Comparison of ENCODE assay signal across 8 cellular contexts in the genomic region with DNA sequence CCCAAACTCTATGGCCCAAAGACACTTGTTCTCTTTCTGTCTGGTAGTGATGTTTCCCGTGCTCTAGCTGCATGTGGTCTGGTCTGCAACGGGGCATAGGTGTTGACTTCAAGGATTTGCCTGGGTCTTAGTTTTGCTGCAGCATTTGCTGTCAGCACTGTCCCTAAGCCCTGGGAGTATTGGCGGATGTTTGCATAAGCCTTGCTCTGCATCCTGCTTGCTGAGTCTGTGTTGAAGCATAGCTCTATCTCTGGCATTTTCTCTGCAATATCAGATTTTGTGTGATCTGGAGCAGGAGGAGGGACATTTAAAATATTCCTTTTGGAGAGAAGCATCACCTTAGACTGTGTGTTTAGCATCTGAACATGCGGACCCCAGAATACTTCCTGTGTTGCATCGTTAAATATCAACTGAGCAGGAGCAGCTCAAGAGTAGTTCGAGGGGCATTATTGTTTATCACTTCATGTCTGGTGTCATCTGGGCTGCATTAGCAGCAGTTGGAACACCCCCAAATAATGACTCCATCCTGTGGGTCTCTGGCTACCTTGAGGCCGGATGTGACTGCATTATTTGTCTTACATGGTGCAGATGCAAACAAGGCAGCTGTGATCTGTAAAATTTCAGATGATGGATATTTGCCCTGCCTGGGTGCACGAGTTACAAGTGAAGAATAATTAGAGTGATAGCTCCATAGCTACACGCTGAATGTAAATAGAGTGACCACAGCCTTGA.
A peak's percentile ranks its signal among the peaks of the same experiment; 100 is the strongest.
DNase-seq lines count a peak whose midpoint lies in the region; TF ChIP-seq lines count a peak whose summit lies in the region.
"Had no signal": no experiment of that assay in that cellular context is flagged by ENCODE, and none has a peak within 500 bp of the region (broad histone marks: within the 10 kb centered on the region; RNA-seq: fewer than 3 reads in every experiment).

No MANE protein-coding gene starts in this region.

- no peaks in the 10 kb centered on the region for H3K4me1 ChIP-seq in mesendoderm (ENCODE audit: control insufficient read depth, low read depth, low read length)
- H3K4me1 ChIP-seq: spleen had no signal

- H3K79me1 ChIP-seq in mesendoderm (ENCODE audit: low read length): no peaks in the 10 kb centered on the region

- no peaks in the 10 kb centered on the region for H3K9me3 ChIP-seq in WERI-Rb-1 (ENCODE audit: severe bottlenecking)
- H3K9me3 ChIP-seq: spleen had no signal

- no peak for TF ChIP-seq CTCF in WERI-Rb-1 (IDR thresholded peaks at IDR 0.05; ENCODE audit: low read depth, low read length)

- no peak overlapping the region for H3K4ac ChIP-seq in mesendoderm (ENCODE audit: low read depth, low read length)

- no peak overlapping the region for H2AK5ac ChIP-seq in mesendoderm (ENCODE audit: low read length)

- no peak overlapping the region for H3K4me3 ChIP-seq in WERI-Rb-1 (ENCODE audit: low read depth, low read length)
- H3K4me3 ChIP-seq in mesendoderm (ENCODE audit: low read length): no peak overlapping the region
- H3K4me3 ChIP-seq: spleen had no signal

- H2BK15ac ChIP-seq in mesendoderm (replicated peaks; ENCODE audit: low read depth): no peak overlapping the region

- H3K27me3 ChIP-seq in WERI-Rb-1 (ENCODE audit: insufficient read depth, low read depth, severe bottlenecking) (no peaks in the 10 kb centered on the region), mesendoderm (ENCODE audit: insufficient read depth, low read length, poor library complexity) (no peaks in the 10 kb centered on the region)

- WGBS in mesendoderm (ENCODE audit: extremely low coverage, insufficient coverage, low lambda C conversion rate): no CpG with 5 or more reads among the region's 9 CpGs

- H3K23ac ChIP-seq in mesendoderm (ENCODE audit: low read length): no peak overlapping the region

- no peaks in the 10 kb centered on the region for H3K79me2 ChIP-seq in mesendoderm (ENCODE audit: control insufficient read depth, insufficient read depth, low read length)

- H3K27ac ChIP-seq in WERI-Rb-1: no peak overlapping the region
- no peak overlapping the region for H3K27ac ChIP-seq in mesendoderm (ENCODE audit: low read depth, low read length)

- no peaks in the 10 kb centered on the region for H3K36me3 ChIP-seq in WERI-Rb-1
- H3K36me3 ChIP-seq in mesendoderm (ENCODE audit: control insufficient read depth, insufficient read depth, low read length): no peaks in the 10 kb centered on the region
- H3K36me3 ChIP-seq: spleen had no signal

- no peak overlapping the region for H3K4me2 ChIP-seq in mesendoderm (ENCODE audit: low read length)

- H4K5ac ChIP-seq in mesendoderm (ENCODE audit: low read length): no peak overlapping the region

- H2BK120ac ChIP-seq in mesendoderm (ENCODE audit: low read depth, low read length): no peak overlapping the region

- no peak overlapping the region for H2BK5ac ChIP-seq in mesendoderm (ENCODE audit: low read length)

- H4K8ac ChIP-seq in mesendoderm (ENCODE audit: low read depth, low read length): no peak overlapping the region

- H3K56ac ChIP-seq in mesendoderm (ENCODE audit: low read length): no peak overlapping the region

- no peak overlapping the region for H3K9ac ChIP-seq in mesendoderm (ENCODE audit: low read length)

- peak; percentile 25 for DNase-seq in Daoy (ENCODE audit: low read depth)
- DNase-seq in H4 (ENCODE audit: low spot score): peak; percentile 10
- DNase-seq in WERI-Rb-1: peak; percentile 35
- DNase-seq in mesendoderm: peak; percentile 19
- no peak for DNase-seq in KG1 (lab: John Stamatoyannopoulos, UW)
- DNase-seq in activated CD4-positive, alpha-beta T cell treated with anti-CD3 and anti-CD28 coated beads, Interleukin-2, amount 50 U/mL, for 4 hours: no peak
- DNase-seq in D341Med (ENCODE audit: low spot score): no peak
- DNase-seq: spleen had no signal

- H3K18ac ChIP-seq in mesendoderm (ENCODE audit: low read length): no peak overlapping the region

Comparison
In these comparisons a context has a peak if more than half of its experiments do, and no peak if none do; other contexts are left out.
1. DNase-seq: peak in Daoy (single experiment), H4 (single experiment), WERI-Rb-1 (single experiment) and mesendoderm (single experiment); none in KG1 (single experiment), activated CD4-positive, alpha-beta T cell treated with anti-CD3 and anti-CD28 coated beads, Interleukin-2, amount 50 U/mL, for 4 hours (0 of 2) and D341Med (single experiment).